In genomic region chr12:96208801-96209534, GRCh38 we compare ENCODE assay signal across 1 cellular context.
TF ChIP-seq lines count a peak whose summit lies in the region.

No MANE protein-coding gene starts in this region.

TF ChIP-seq in SK-N-SH treated with all-trans-retinoic acid at 6 μM for 48 hours, 23 proteins besides CTCF, POLR2A, EP300 and RAD21 (continued from another document):
- TF ChIP-seq CREB5 (CRISPR knock-in tag; IDR thresholded peaks at IDR 0.05; ENCODE audit: low read depth) (no peak), BACH2 (CRISPR knock-in tag; IDR thresholded peaks at IDR 0.05; ENCODE audit: borderline replicate concordance) (no peak), OSR1 (CRISPR knock-in tag; IDR thresholded peaks at IDR 0.05) (no peak), ZC3H10 (CRISPR knock-in tag; IDR thresholded peaks at IDR 0.05) (no peak)
